23 cellular contexts compared by ENCODE assay signal in genomic region chr1:9321986-9322715, GRCh38. TPM values are rescaled to one million over a fixed set of nuclear protein-coding genes. Genes with fewer than 3 reads are reported as not detected.
DNase-seq lines count a peak whose midpoint lies in the region; ATAC-seq and TF ChIP-seq lines count a peak whose summit lies in the region.
"Had no signal": no experiment of that assay in that cellular context is flagged by ENCODE, and none has a peak within 500 bp of the region (broad histone marks: within the 10 kb centered on the region; RNA-seq: fewer than 3 reads in every experiment).

No MANE protein-coding gene starts in this region.

- H3K27ac ChIP-seq in ACC112 (ENCODE audit: low read depth, low read length) (peak overlapping the region; percentile 74; the same call in 1 of the 2 replicates), esophagus squamous epithelium (peak overlapping the region; percentile 58 to 83 (median 76)), sigmoid colon (peak overlapping the region in 3 of 4 donors; percentile 85 to 87 (median 86))
- H3K27ac ChIP-seq: right lobe of liver had no signal

- peaks cover 40% of the 10 kb centered on the region for H3K4me1 ChIP-seq in ACC112 (ENCODE audit: control insufficient read depth, insufficient read depth, low read length, unreplicated experiment)
- peaks cover 57 to 100% (median 94%) of the 10 kb centered on the region in 3 donors for H3K4me1 ChIP-seq in esophagus squamous epithelium
- peaks cover 0 to 100% (median 98%) of the 10 kb centered on the region in 4 donors for H3K4me1 ChIP-seq in sigmoid colon
- H3K4me1 ChIP-seq: BE2C, right lobe of liver had no signal

- POLR2A ChIA-PET in WTC11 (lab: Charles Lee), result interaction anchor here (1.6 kb wide), 1 partner anchor 18 kb away, joined by 3 read pairs; no protein-coding TSS in a partner anchor

- no peaks in the 10 kb centered on the region for H3K36me3 Mint-ChIP-seq in WTC11
- H3K36me3 Mint-ChIP-seq in stimulated activated effector memory CD8-positive, alpha-beta T cell treated with anti-CD3 and anti-CD28 coated beads, Interleukin-12 subunit alpha, Interleukin-12 subunit beta, amount 100 ng/mL, for 72 hours, result no peaks in the 10 kb centered on the region
- H3K36me3 Mint-ChIP-seq: activated naive CD8-positive, alpha-beta T cell; natural killer cell had no signal

- H3K4me1 Mint-ChIP-seq in WTC11, result peaks cover 30% of the 10 kb centered on the region
- H3K4me1 Mint-ChIP-seq in stimulated activated effector memory CD8-positive, alpha-beta T cell treated with anti-CD3 and anti-CD28 coated beads, Interleukin-12 subunit alpha, Interleukin-12 subunit beta, amount 100 ng/mL, for 72 hours, result peaks cover 14% of the 10 kb centered on the region

- no peaks in the 10 kb centered on the region for H3K27me3 Mint-ChIP-seq in WTC11 (ENCODE audit: low read depth)
- H3K27me3 Mint-ChIP-seq: activated naive CD8-positive, alpha-beta T cell; T-helper 17 cell had no signal

- H3K79me2 ChIP-seq in ACC112 (ENCODE audit: control insufficient read depth, insufficient read depth, low read length, unreplicated experiment), result peaks cover 77% of the 10 kb centered on the region

- no peaks in the 10 kb centered on the region for H3K9me3 ChIP-seq in esophagus squamous epithelium
- no peaks in the 10 kb centered on the region for H3K9me3 ChIP-seq in sigmoid colon
- H3K9me3 ChIP-seq: BE2C, right lobe of liver, SK-N-SH had no signal

- intact Hi-C loops in esophagus squamous epithelium (cut with DNase I), result no loop called here
- intact Hi-C loops in sigmoid colon (cut with DNase I), result no loop called here

- 80 to 85% methylated on average over 12 to 17 of the region's 17 CpGs for WGBS in esophagus squamous epithelium, 2 donors
- WGBS in sigmoid colon, 2 donors, result 51 to 84% methylated on average over 17 of the region's 17 CpGs

- CTCF ChIA-PET in WTC11 (lab: Charles Lee), result interaction anchor here (0.6 to 2.9 kb wide), 5 partner anchors 55 to 296 kb away, joined by 3 to 27 read pairs (median 3); no protein-coding TSS in a partner anchor

- H3K36me3 ChIP-seq in ACC112 (ENCODE audit: insufficient read depth, low read length) (no peaks in the 10 kb centered on the region), esophagus squamous epithelium (peaks cover 0 to 21% (median 0%) of the 10 kb centered on the region in 3 donors), sigmoid colon (no peaks in the 10 kb centered on the region)
- H3K36me3 ChIP-seq: BE2C, right lobe of liver had no signal

- H3K9me3 Mint-ChIP-seq in WTC11, result no peaks in the 10 kb centered on the region
- no peaks in the 10 kb centered on the region for H3K9me3 Mint-ChIP-seq in stimulated activated effector memory CD8-positive, alpha-beta T cell treated with anti-CD3 and anti-CD28 coated beads, Interleukin-12 subunit alpha, Interleukin-12 subunit beta, amount 100 ng/mL, for 72 hours
- H3K9me3 Mint-ChIP-seq: effector memory CD8-positive, alpha-beta T cell; natural killer cell had no signal

- DNase-seq in WTC11 (ENCODE audit: low spot score), result no peak
- no peak for DNase-seq in esophagus squamous epithelium (lab: John Stamatoyannopoulos, UW)
- DNase-seq in sigmoid colon, result no peak
- no peak for DNase-seq in NCI-H2107 (lab: John Stamatoyannopoulos, UW)
- DNase-seq in activated CD4-positive, alpha-beta T cell treated with anti-CD3 and anti-CD28 coated beads, Interleukin-2, amount 50 U/mL, for 1 hour, result no peak
- DNase-seq in activated naive CD4-positive, alpha-beta T cell treated with anti-CD3 and anti-CD28 coated beads, Interleukin-2, amount 50 U/mL, for 16 hours, result no peak
- no peak for DNase-seq in stimulated activated effector memory CD8-positive, alpha-beta T cell treated with anti-CD3 and anti-CD28 coated beads, Interleukin-12 subunit alpha, Interleukin-12 subunit beta, amount 100 ng/mL, for 72 hours (ENCODE audit: low spot score in 2 of 2)
- DNase-seq: activated CD4-positive, alpha-beta T cell treated with anti-CD3 and anti-CD28 coated beads, Interleukin-2, amount 50 U/mL, for 4 hours; activated CD8-positive, alpha-beta memory T cell treated with anti-CD3 and anti-CD28 coated beads, Interleukin-2, amount 50 U/mL, for 4 hours; BE2C; effector memory CD8-positive, alpha-beta T cell; GOT3; kidney; natural killer cell; NCI-H187; NCI-H524 treated with DMSO at 0.1 percent for 48 hours; right lobe of liver; stimulated activated CD4-positive, alpha-beta T cell treated with anti-CD3 and anti-CD28 coated beads, Interleukin-15, amount 100 ng/mL, for 24 hours; T-helper 17 cell; WERI-Rb-1 had no signal

- H3K4me3 ChIP-seq in ACC112 (ENCODE audit: low read depth, low read length), result no peak overlapping the region
- H3K4me3 ChIP-seq in esophagus squamous epithelium, result no peak overlapping the region
- H3K4me3 ChIP-seq in sigmoid colon, result no peak overlapping the region
- H3K4me3 ChIP-seq: right lobe of liver had no signal

- no peaks in the 10 kb centered on the region for H3K27me3 ChIP-seq in ACC112 (ENCODE audit: insufficient read depth, low read length)
- H3K27me3 ChIP-seq in esophagus squamous epithelium, result no peaks in the 10 kb centered on the region
- H3K27me3 ChIP-seq in sigmoid colon, result no peaks in the 10 kb centered on the region
- H3K27me3 ChIP-seq: BE2C, right lobe of liver had no signal

- no peak overlapping the region for H3K4me3 Mint-ChIP-seq in WTC11
- no peak overlapping the region for H3K4me3 Mint-ChIP-seq in stimulated activated effector memory CD8-positive, alpha-beta T cell treated with anti-CD3 and anti-CD28 coated beads, Interleukin-12 subunit alpha, Interleukin-12 subunit beta, amount 100 ng/mL, for 72 hours
- H3K4me3 Mint-ChIP-seq: activated naive CD8-positive, alpha-beta T cell; effector memory CD8-positive, alpha-beta T cell; natural killer cell; T-helper 17 cell had no signal

- TF ChIP-seq POLR2A in esophagus squamous epithelium (IDR thresholded peaks at IDR 0.05) (no peak), sigmoid colon (IDR thresholded peaks at IDR 0.05) (no peak)

- H2AFZ ChIP-seq in ACC112 (ENCODE audit: low read length, unreplicated experiment), result no peak overlapping the region

- no peak for ATAC-seq in WTC11
- no peak for ATAC-seq in stimulated activated effector memory CD8-positive, alpha-beta T cell treated with anti-CD3 and anti-CD28 coated beads, Interleukin-12 subunit alpha, Interleukin-12 subunit beta, amount 100 ng/mL, for 72 hours
- ATAC-seq: effector memory CD8-positive, alpha-beta T cell; natural killer cell; T-helper 17 cell had no signal

- TF ChIP-seq EP300 in sigmoid colon (IDR thresholded peaks at IDR 0.05), result no peak

- H3K27ac Mint-ChIP-seq in WTC11, result peak overlapping the region; percentile 49; the same call in 1 of the 2 replicates
- no peak overlapping the region for H3K27ac Mint-ChIP-seq in stimulated activated effector memory CD8-positive, alpha-beta T cell treated with anti-CD3 and anti-CD28 coated beads, Interleukin-12 subunit alpha, Interleukin-12 subunit beta, amount 100 ng/mL, for 72 hours
- H3K27ac Mint-ChIP-seq: activated naive CD8-positive, alpha-beta T cell; effector memory CD8-positive, alpha-beta T cell; natural killer cell; T-helper 17 cell had no signal

- TF ChIP-seq CTCF in WTC11 (IDR thresholded peaks at IDR 0.05) (no peak), esophagus squamous epithelium (IDR thresholded peaks at IDR 0.05) (no peak), sigmoid colon (IDR thresholded peaks at IDR 0.05) (no peak)

TF ChIP-seq in WTC11, 78 proteins besides CTCF, POLR2A, EP300 and RAD21 (continues in another document):
- TF ChIP-seq ELF4 (CRISPR knock-in tag; IDR thresholded peaks at IDR 0.05; ENCODE audit: low read depth) (no peak), ZNF396 (CRISPR knock-in tag; IDR thresholded peaks at IDR 0.05; ENCODE audit: borderline replicate concordance) (no peak), FOXK1 (CRISPR knock-in tag; IDR thresholded peaks at IDR 0.05) (no peak), ZNF532 (CRISPR knock-in tag; IDR thresholded peaks at IDR 0.05; ENCODE audit: borderline replicate concordance) (no peak), CDX4 (CRISPR knock-in tag; IDR thresholded peaks at IDR 0.05; ENCODE audit: borderline replicate concordance) (no peak), SP1 (CRISPR knock-in tag; conservative IDR thresholded peaks at IDR 0.05) (no peak), SMAD4 (CRISPR knock-in tag; IDR thresholded peaks at IDR 0.05) (no peak)

RNA-seq across cellular contexts. Expression of gene SPSB1, which starts 29.5 kb away (rescaled TPM):
- total RNA-seq in WTC11 (2021), result 4.3 to 5.5 TPM (median 4.6 TPM) in 3 replicates
- total RNA-seq in esophagus squamous epithelium, result 10 to 100 TPM; 15.2 to 35.5 (median 25.2) TPM
- 10 to 100 TPM; 17.4 to 34.3 (median 24.1) TPM for total RNA-seq in sigmoid colon
- 10 to 100 TPM; 25.7 to 31.2 (median 26.4) TPM for polyA plus RNA-seq in sigmoid colon
